17 cellular contexts compared by ENCODE assay signal in the genomic region with DNA sequence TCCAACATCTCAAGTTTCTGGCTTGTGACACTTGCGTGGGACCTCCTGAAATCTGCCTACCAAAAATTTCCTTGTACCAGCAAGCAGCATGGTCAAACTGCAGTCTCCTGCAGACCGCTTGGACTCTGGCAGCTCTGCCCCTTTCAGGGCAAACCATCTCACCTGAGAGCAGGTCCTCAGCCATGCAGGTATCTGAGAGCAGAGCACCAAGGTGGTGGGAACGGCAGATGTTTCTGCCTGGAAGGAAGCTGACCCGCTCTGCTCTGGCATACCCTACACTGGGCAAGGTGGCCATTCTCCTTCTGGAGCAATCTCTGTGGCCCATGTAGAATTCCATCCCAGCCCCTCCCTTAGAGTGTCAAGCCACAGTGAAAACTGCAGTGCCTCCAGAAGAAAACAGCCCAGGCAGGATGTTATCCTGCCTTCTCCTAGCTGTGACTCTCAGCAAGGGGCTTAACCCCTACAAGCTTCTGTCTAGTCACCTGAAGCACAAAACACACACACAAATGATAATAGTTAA.
"Had no signal": no experiment of that assay in that cellular context is flagged by ENCODE, and none has a peak within 500 bp of the region (broad histone marks: within the 10 kb centered on the region; RNA-seq: fewer than 3 reads in every experiment).

No MANE protein-coding gene starts in this region.

- H3K36me3 ChIP-seq: thoracic aorta, uterus had no signal

- DNase-seq: activated gamma-delta T cell; activated T-cell treated with anti-CD3 and anti-CD28 coated beads, Interleukin-2, amount 50 U/mL, for 48 hours; amygdala; effector CD4-positive, alpha-beta T cell; foreskin melanocyte; kidney; left ventricle myocardium inferior; naive thymus-derived CD8-positive, alpha-beta T cell; stimulated activated CD4-positive, alpha-beta T cell treated with anti-CD3 and anti-CD28 coated beads, Interleukin-15, amount 100 ng/mL, for 24 hours; stimulated activated CD4-positive, alpha-beta T cell treated with anti-CD3 and anti-CD28 coated beads, Interleukin-4, amount 100 ng/mL, for 24 hours; uterus had no signal

- H3K27ac ChIP-seq: left ventricle myocardium inferior, thoracic aorta, uterus had no signal

- H3K9me3 ChIP-seq: thoracic aorta, uterus had no signal

- H3K27ac Mint-ChIP-seq: activated naive CD8-positive, alpha-beta T cell; progenitor cell of endocrine pancreas; stimulated activated naive CD8-positive, alpha-beta T cell treated with anti-CD3 and anti-CD28 coated beads, Interleukin-15, Interleukin-2, amounts not matched to agents 100 ng/mL and 50 ng/mL, for 24 hours; T-helper 2 cell treated with Interferon-gamma antibody and Interleukin-4, amounts not matched to agents 5 μg/mL and 100 μg/mL, for 36 hours had no signal

- H3K4me1 ChIP-seq: uterus had no signal

- H3K9me3 Mint-ChIP-seq: stimulated activated naive CD8-positive, alpha-beta T cell treated with anti-CD3 and anti-CD28 coated beads, Interleukin-15, Interleukin-2, amounts not matched to agents 100 ng/mL and 50 ng/mL, for 24 hours had no signal

- H3K27me3 Mint-ChIP-seq: activated naive CD8-positive, alpha-beta T cell; naive thymus-derived CD8-positive, alpha-beta T cell; progenitor cell of endocrine pancreas; stimulated activated naive CD8-positive, alpha-beta T cell treated with anti-CD3 and anti-CD28 coated beads, Interleukin-15, Interleukin-2, amounts not matched to agents 100 ng/mL and 50 ng/mL, for 24 hours had no signal

- H3K4me3 ChIP-seq: left ventricle myocardium inferior, thoracic aorta, uterus had no signal

- H3K4me3 Mint-ChIP-seq: activated naive CD8-positive, alpha-beta T cell; naive thymus-derived CD8-positive, alpha-beta T cell; stimulated activated naive CD8-positive, alpha-beta T cell treated with anti-CD3 and anti-CD28 coated beads, Interleukin-15, Interleukin-2, amounts not matched to agents 100 ng/mL and 50 ng/mL, for 24 hours; T-helper 2 cell treated with Interferon-gamma antibody and Interleukin-4, amounts not matched to agents 5 μg/mL and 100 μg/mL, for 36 hours had no signal

- ATAC-seq: activated CD4-positive, CD25-positive, alpha-beta regulatory T cell treated with anti-CD3 and anti-CD28 coated beads, Interleukin-2, amount 50 U/mL, for 24 hours; naive thymus-derived CD8-positive, alpha-beta T cell had no signal

- H3K27me3 ChIP-seq: uterus had no signal
